1 cellular context compared by ENCODE assay signal in the genomic region with DNA sequence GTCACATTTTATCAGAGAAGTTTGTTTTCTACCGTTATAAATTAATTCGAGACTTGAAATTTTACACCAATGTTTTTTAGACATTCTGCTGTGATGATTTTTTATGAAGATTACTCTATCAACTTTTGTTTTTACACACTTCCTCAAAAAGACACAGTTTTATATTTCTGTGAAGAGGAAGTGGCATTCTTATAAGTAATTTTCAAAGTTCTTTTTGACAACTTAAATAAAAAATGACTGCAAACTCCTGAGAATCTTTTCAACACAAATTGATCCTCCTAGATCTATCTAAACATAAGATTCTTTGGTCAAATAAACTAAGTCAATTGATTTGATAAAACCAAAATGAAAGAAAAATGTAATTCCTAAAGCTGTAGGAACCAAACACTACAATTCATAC.
TF ChIP-seq lines count a peak whose summit lies in the region.

No MANE protein-coding gene starts in this region.

TF ChIP-seq in GM12878, 131 proteins besides CTCF, POLR2A, EP300 and RAD21 (continued from another document and continues in another):
- TF ChIP-seq, protein P1, sequence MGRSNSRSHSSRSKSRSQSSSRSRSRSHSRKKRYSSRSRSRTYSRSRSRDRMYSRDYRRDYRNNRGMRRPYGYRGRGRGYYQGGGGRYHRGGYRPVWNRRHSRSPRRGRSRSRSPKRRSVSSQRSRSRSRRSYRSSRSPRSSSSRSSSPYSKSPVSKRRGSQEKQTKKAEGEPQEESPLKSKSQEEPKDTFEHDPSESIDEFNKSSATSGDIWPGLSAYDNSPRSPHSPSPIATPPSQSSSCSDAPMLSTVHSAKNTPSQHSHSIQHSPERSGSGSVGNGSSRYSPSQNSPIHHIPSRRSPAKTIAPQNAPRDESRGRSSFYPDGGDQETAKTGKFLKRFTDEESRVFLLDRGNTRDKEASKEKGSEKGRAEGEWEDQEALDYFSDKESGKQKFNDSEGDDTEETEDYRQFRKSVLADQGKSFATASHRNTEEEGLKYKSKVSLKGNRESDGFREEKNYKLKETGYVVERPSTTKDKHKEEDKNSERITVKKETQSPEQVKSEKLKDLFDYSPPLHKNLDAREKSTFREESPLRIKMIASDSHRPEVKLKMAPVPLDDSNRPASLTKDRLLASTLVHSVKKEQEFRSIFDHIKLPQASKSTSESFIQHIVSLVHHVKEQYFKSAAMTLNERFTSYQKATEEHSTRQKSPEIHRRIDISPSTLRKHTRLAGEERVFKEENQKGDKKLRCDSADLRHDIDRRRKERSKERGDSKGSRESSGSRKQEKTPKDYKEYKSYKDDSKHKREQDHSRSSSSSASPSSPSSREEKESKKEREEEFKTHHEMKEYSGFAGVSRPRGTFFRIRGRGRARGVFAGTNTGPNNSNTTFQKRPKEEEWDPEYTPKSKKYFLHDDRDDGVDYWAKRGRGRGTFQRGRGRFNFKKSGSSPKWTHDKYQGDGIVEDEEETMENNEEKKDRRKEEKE (IDR thresholded peaks at IDR 0.05), result no peak
- TF ChIP-seq IKZF1 (conservative IDR thresholded peaks at IDR 0.05) (no peak), YY1 (IDR thresholded peaks at IDR 0.05; ENCODE audit: low read depth, low read length) (no peak), NFIC (IDR thresholded peaks at IDR 0.05; ENCODE audit: low read depth, low read length) (peak; percentile 90), ZNF207 (IDR thresholded peaks at IDR 0.05; ENCODE audit: borderline replicate concordance) (no peak), ATF7 (IDR thresholded peaks at IDR 0.05; ENCODE audit: low read depth) (peak; percentile 53), POU2F2 (IDR thresholded peaks at IDR 0.05; ENCODE audit: borderline replicate concordance, low read depth, low read length) (no peak), FOS (IDR thresholded peaks at IDR 0.05; ENCODE audit: borderline replicate concordance, extremely low read depth, insufficient read length) (no peak), MTA2 (IDR thresholded peaks at IDR 0.05; ENCODE audit: low read depth) (0 out of 2 replicates have a peak, but pooled peaks have one; percentile 7), BCL11A (IDR thresholded peaks at IDR 0.05; ENCODE audit: low read depth, low read length) (peak; percentile 55; the same call in 1 of the 2 replicates), RELA (IDR thresholded peaks at IDR 0.05; ENCODE audit: borderline replicate concordance, partially characterized antibody) (no peak), SPI1 (IDR thresholded peaks at IDR 0.05; ENCODE audit: borderline replicate concordance, insufficient read depth, low read depth, low read length) (peak; percentile 94), GABPA (IDR thresholded peaks at IDR 0.05; ENCODE audit: low read depth) (no peak), ZNF384 (IDR thresholded peaks at IDR 0.05; ENCODE audit: borderline replicate concordance, low read depth, low read length) (0 out of 2 replicates have a peak, but pooled peaks have one; percentile 15), RUNX3 (IDR thresholded peaks at IDR 0.05; ENCODE audit: low read length) (peak; percentile 33; the same call in 1 of the 2 replicates), PAX5 (IDR thresholded peaks at IDR 0.05; ENCODE audit: borderline replicate concordance, low read depth, low read length) (no peak), DPF2 (IDR thresholded peaks at IDR 0.05) (peak; percentile 87), CBX3 (IDR thresholded peaks at IDR 0.05; ENCODE audit: borderline replicate concordance, low read depth) (no peak), SREBF2 (IDR thresholded peaks at IDR 0.05; ENCODE audit: low read length) (no peak), SMARCA5 (IDR thresholded peaks at IDR 0.05) (no peak), CREM (IDR thresholded peaks at IDR 0.05; ENCODE audit: low read depth) (peak; percentile 37; the same call in 1 of the 2 replicates), SIN3A (IDR thresholded peaks at IDR 0.05; ENCODE audit: low read depth, low read length) (no peak), SMAD1 (IDR thresholded peaks at IDR 0.05; ENCODE audit: low read depth, partially characterized antibody) (no peak), ZNF274 (IDR thresholded peaks at IDR 0.05; ENCODE audit: insufficient read depth, insufficient read length) (no peak), MXI1 (IDR thresholded peaks at IDR 0.05; ENCODE audit: low read depth, low read length) (no peak), NBN (IDR thresholded peaks at IDR 0.05) (no peak), JUND (IDR thresholded peaks at IDR 0.05; ENCODE audit: low read depth, low read length) (no peak), NRF1 (conservative IDR thresholded peaks at IDR 0.05; ENCODE audit: low read depth, low read length) (no peak), POLR2AphosphoS2 (IDR thresholded peaks at IDR 0.05; ENCODE audit: low read depth, low read length) (no peak), JUNB (IDR thresholded peaks at IDR 0.05) (peak; percentile 95), TAF1 (IDR thresholded peaks at IDR 0.05; ENCODE audit: borderline replicate concordance, low read depth, low read length) (no peak), KAT2A (conservative IDR thresholded peaks at IDR 0.05; ENCODE audit: control insufficient read depth, low read depth, low read length) (no peak), MEF2A (IDR thresholded peaks at IDR 0.05; ENCODE audit: insufficient read depth, low read depth, low read length) (0 out of 2 replicates have a peak, but pooled peaks have one; percentile 33), NFYA (IDR thresholded peaks at IDR 0.05; ENCODE audit: borderline replicate concordance, low read depth, low read length) (no peak), CBX5 (IDR thresholded peaks at IDR 0.05; ENCODE audit: low read depth) (no peak), CHD4 (IDR thresholded peaks at IDR 0.05) (no peak)
- TF ChIP-seq, protein P2, sequence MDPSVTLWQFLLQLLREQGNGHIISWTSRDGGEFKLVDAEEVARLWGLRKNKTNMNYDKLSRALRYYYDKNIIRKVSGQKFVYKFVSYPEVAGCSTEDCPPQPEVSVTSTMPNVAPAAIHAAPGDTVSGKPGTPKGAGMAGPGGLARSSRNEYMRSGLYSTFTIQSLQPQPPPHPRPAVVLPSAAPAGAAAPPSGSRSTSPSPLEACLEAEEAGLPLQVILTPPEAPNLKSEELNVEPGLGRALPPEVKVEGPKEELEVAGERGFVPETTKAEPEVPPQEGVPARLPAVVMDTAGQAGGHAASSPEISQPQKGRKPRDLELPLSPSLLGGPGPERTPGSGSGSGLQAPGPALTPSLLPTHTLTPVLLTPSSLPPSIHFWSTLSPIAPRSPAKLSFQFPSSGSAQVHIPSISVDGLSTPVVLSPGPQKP (IDR thresholded peaks at IDR 0.05; ENCODE audit: low read depth, low read length), result no peak
- TF ChIP-seq, protein P3, sequence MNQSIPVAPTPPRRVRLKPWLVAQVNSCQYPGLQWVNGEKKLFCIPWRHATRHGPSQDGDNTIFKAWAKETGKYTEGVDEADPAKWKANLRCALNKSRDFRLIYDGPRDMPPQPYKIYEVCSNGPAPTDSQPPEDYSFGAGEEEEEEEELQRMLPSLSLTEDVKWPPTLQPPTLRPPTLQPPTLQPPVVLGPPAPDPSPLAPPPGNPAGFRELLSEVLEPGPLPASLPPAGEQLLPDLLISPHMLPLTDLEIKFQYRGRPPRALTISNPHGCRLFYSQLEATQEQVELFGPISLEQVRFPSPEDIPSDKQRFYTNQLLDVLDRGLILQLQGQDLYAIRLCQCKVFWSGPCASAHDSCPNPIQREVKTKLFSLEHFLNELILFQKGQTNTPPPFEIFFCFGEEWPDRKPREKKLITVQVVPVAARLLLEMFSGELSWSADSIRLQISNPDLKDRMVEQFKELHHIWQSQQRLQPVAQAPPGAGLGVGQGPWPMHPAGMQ (IDR thresholded peaks at IDR 0.05; ENCODE audit: borderline replicate concordance), result no peak
- TF ChIP-seq, protein P4, sequence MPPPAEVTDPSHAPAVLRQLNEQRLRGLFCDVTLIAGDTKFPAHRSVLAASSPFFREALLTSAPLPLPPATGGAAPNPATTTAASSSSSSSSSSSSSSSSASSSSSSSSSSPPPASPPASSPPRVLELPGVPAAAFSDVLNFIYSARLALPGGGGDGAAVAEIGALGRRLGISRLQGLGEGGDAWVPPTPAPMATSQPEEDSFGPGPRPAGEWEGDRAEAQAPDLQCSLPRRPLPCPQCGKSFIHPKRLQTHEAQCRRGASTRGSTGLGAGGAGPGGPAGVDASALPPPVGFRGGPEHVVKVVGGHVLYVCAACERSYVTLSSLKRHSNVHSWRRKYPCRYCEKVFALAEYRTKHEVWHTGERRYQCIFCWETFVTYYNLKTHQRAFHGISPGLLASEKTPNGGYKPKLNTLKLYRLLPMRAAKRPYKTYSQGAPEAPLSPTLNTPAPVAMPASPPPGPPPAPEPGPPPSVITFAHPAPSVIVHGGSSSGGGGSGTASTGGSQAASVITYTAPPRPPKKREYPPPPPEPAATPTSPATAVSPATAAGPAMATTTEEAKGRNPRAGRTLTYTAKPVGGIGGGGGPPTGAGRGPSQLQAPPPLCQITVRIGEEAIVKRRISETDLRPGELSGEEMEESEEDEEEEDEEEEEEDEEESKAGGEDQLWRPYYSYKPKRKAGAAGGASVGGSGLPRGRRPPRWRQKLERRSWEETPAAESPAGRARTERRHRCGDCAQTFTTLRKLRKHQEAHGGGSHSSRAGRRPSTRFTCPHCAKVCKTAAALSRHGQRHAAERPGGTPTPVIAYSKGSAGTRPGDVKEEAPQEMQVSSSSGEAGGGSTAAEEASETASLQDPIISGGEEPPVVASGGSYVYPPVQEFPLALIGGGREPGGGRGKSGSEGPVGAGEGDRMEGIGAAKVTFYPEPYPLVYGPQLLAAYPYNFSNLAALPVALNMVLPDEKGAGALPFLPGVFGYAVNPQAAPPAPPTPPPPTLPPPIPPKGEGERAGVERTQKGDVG (CRISPR knock-in tag; IDR thresholded peaks at IDR 0.05), result no peak
- TF ChIP-seq, protein P5, sequence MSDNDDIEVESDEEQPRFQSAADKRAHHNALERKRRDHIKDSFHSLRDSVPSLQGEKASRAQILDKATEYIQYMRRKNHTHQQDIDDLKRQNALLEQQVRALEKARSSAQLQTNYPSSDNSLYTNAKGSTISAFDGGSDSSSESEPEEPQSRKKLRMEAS (IDR thresholded peaks at IDR 0.05; ENCODE audit: low read depth, low read length), result no peak
- TF ChIP-seq, protein P6, sequence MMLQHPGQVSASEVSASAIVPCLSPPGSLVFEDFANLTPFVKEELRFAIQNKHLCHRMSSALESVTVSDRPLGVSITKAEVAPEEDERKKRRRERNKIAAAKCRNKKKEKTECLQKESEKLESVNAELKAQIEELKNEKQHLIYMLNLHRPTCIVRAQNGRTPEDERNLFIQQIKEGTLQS (IDR thresholded peaks at IDR 0.05; ENCODE audit: borderline replicate concordance, extremely low read depth, low read depth, low read length), result no peak
- TF ChIP-seq, protein P7, sequence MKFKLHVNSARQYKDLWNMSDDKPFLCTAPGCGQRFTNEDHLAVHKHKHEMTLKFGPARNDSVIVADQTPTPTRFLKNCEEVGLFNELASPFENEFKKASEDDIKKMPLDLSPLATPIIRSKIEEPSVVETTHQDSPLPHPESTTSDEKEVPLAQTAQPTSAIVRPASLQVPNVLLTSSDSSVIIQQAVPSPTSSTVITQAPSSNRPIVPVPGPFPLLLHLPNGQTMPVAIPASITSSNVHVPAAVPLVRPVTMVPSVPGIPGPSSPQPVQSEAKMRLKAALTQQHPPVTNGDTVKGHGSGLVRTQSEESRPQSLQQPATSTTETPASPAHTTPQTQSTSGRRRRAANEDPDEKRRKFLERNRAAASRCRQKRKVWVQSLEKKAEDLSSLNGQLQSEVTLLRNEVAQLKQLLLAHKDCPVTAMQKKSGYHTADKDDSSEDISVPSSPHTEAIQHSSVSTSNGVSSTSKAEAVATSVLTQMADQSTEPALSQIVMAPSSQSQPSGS (IDR thresholded peaks at IDR 0.05; ENCODE audit: low read length), result 0 out of 2 replicates have a peak, but pooled peaks have one; percentile 51
- TF ChIP-seq, protein P8, sequence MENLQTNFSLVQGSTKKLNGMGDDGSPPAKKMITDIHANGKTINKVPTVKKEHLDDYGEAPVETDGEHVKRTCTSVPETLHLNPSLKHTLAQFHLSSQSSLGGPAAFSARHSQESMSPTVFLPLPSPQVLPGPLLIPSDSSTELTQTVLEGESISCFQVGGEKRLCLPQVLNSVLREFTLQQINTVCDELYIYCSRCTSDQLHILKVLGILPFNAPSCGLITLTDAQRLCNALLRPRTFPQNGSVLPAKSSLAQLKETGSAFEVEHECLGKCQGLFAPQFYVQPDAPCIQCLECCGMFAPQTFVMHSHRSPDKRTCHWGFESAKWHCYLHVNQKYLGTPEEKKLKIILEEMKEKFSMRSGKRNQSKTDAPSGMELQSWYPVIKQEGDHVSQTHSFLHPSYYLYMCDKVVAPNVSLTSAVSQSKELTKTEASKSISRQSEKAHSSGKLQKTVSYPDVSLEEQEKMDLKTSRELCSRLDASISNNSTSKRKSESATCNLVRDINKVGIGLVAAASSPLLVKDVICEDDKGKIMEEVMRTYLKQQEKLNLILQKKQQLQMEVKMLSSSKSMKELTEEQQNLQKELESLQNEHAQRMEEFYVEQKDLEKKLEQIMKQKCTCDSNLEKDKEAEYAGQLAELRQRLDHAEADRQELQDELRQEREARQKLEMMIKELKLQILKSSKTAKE (IDR thresholded peaks at IDR 0.05; ENCODE audit: low read depth, poor library complexity, severe bottlenecking), result peak; percentile 4
- TF ChIP-seq, protein P9, sequence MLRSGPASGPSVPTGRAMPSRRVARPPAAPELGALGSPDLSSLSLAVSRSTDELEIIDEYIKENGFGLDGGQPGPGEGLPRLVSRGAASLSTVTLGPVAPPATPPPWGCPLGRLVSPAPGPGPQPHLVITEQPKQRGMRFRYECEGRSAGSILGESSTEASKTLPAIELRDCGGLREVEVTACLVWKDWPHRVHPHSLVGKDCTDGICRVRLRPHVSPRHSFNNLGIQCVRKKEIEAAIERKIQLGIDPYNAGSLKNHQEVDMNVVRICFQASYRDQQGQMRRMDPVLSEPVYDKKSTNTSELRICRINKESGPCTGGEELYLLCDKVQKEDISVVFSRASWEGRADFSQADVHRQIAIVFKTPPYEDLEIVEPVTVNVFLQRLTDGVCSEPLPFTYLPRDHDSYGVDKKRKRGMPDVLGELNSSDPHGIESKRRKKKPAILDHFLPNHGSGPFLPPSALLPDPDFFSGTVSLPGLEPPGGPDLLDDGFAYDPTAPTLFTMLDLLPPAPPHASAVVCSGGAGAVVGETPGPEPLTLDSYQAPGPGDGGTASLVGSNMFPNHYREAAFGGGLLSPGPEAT (IDR thresholded peaks at IDR 0.05; ENCODE audit: low read depth), result no peak; the same call in 1 of the 2 replicates
- TF ChIP-seq, protein P10, sequence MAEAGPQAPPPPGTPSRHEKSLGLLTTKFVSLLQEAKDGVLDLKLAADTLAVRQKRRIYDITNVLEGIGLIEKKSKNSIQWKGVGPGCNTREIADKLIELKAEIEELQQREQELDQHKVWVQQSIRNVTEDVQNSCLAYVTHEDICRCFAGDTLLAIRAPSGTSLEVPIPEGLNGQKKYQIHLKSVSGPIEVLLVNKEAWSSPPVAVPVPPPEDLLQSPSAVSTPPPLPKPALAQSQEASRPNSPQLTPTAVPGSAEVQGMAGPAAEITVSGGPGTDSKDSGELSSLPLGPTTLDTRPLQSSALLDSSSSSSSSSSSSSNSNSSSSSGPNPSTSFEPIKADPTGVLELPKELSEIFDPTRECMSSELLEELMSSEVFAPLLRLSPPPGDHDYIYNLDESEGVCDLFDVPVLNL (IDR thresholded peaks at IDR 0.05; ENCODE audit: low read depth, low read length), result no peak
- TF ChIP-seq, protein P11, sequence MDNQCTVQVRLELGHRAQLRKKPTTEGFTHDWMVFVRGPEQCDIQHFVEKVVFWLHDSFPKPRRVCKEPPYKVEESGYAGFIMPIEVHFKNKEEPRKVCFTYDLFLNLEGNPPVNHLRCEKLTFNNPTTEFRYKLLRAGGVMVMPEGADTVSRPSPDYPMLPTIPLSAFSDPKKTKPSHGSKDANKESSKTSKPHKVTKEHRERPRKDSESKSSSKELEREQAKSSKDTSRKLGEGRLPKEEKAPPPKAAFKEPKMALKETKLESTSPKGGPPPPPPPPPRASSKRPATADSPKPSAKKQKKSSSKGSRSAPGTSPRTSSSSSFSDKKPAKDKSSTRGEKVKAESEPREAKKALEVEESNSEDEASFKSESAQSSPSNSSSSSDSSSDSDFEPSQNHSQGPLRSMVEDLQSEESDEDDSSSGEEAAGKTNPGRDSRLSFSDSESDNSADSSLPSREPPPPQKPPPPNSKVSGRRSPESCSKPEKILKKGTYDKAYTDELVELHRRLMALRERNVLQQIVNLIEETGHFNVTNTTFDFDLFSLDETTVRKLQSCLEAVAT (IDR thresholded peaks at IDR 0.05), result no peak
